Comparison of ENCODE assay signal across 1 cellular context in genomic region chr17:18260332-18261145, GRCh38.
TF ChIP-seq lines count a peak whose summit lies in the region.

Gene MIEF2, plus strand, starts transcription at chr17:18260662. Its CDS starts 2,059 bp downstream, at chr17:18262721.

TF ChIP-seq in HepG2, 621 proteins besides CTCF, POLR2A, EP300 and RAD21 (continued from another document and continues in another):
- TF ChIP-seq MXD1 (CRISPR knock-in tag; IDR thresholded peaks at IDR 0.05), result no peak
- peak; percentile 53; the same call in 1 of the 2 replicates for TF ChIP-seq KAT7 (CRISPR knock-in tag; IDR thresholded peaks at IDR 0.05; ENCODE audit: borderline replicate concordance)
- TF ChIP-seq CHCHD3 (CRISPR knock-in tag; IDR thresholded peaks at IDR 0.05), result no peak
- TF ChIP-seq NR1H2 (CRISPR knock-in tag; IDR thresholded peaks at IDR 0.05; ENCODE audit: borderline replicate concordance, low read depth), result no peak
- peak; percentile 83; the same call in 1 of the 2 replicates for TF ChIP-seq ZBTB7A (CRISPR knock-in tag; IDR thresholded peaks at IDR 0.05)
- peak; percentile 81 for TF ChIP-seq PHF21A (CRISPR knock-in tag; IDR thresholded peaks at IDR 0.05)
- no peak for TF ChIP-seq MAFK (conservative IDR thresholded peaks at IDR 0.05 in 1 of 2, IDR thresholded peaks at IDR 0.05 in 1 of 2; ENCODE audit: low read length in 2 of 2)
- TF ChIP-seq ZEB1 (IDR thresholded peaks at IDR 0.05; ENCODE audit: insufficient replicate concordance, low read depth), result peak; percentile 76
- peak; percentile 83; the same call in 1 of the 2 replicates for TF ChIP-seq KDM3A (CRISPR knock-in tag; IDR thresholded peaks at IDR 0.05; ENCODE audit: low read depth)
- TF ChIP-seq ZFP36 (IDR thresholded peaks at IDR 0.05; ENCODE audit: borderline replicate concordance, low read depth, low read length, partially characterized antibody), result no peak
- TF ChIP-seq CREM (IDR thresholded peaks at IDR 0.05), result peak; percentile 81
- no peak for TF ChIP-seq CREM (CRISPR knock-in tag; IDR thresholded peaks at IDR 0.05)
- TF ChIP-seq IKZF1 (IDR thresholded peaks at IDR 0.05), result no peak
- no peak for TF ChIP-seq GRHL1 (CRISPR knock-in tag; conservative IDR thresholded peaks at IDR 0.05)
- no peak for TF ChIP-seq ZBTB40 (IDR thresholded peaks at IDR 0.05)
- peak; percentile 39; the same call in 1 of the 2 replicates for TF ChIP-seq ZBTB40 (CRISPR knock-in tag; IDR thresholded peaks at IDR 0.05)
- peak; percentile 55 for TF ChIP-seq MAX (IDR thresholded peaks at IDR 0.05)
- TF ChIP-seq EHMT2 (IDR thresholded peaks at IDR 0.05; ENCODE audit: borderline replicate concordance, low read depth, low read length), result no peak
- TF ChIP-seq ZNF614 (CRISPR knock-in tag; IDR thresholded peaks at IDR 0.05; ENCODE audit: borderline replicate concordance), result no peak
- no peak for TF ChIP-seq MAFF (IDR thresholded peaks at IDR 0.05; ENCODE audit: low read depth, low read length)
- no peak for TF ChIP-seq SMARCC2 (IDR thresholded peaks at IDR 0.05)
- no peak for TF ChIP-seq ZNF724P (CRISPR knock-in tag; IDR thresholded peaks at IDR 0.05; ENCODE audit: borderline replicate concordance)
- TF ChIP-seq FOXM1 (CRISPR knock-in tag; IDR thresholded peaks at IDR 0.05), result no peak
- TF ChIP-seq BCL6 (CRISPR knock-in tag; IDR thresholded peaks at IDR 0.05), result 0 out of 2 replicates have a peak, but pooled peaks have one; percentile 25
- TF ChIP-seq ZNF530 (CRISPR knock-in tag; IDR thresholded peaks at IDR 0.05; ENCODE audit: low read depth), result no peak
- TF ChIP-seq MLLT10 (CRISPR knock-in tag; IDR thresholded peaks at IDR 0.05), result no peak
- TF ChIP-seq GPN1 (CRISPR knock-in tag; IDR thresholded peaks at IDR 0.05; ENCODE audit: borderline replicate concordance), result no peak
- no peak for TF ChIP-seq ZNF382 (CRISPR knock-in tag; IDR thresholded peaks at IDR 0.05; ENCODE audit: borderline replicate concordance)
- TF ChIP-seq ZFP37 (CRISPR knock-in tag; IDR thresholded peaks at IDR 0.05; ENCODE audit: borderline replicate concordance), result 0 out of 2 replicates have a peak, but pooled peaks have one; percentile 48
- no peak for TF ChIP-seq SMC3 (IDR thresholded peaks at IDR 0.05; ENCODE audit: low read length)
- 0 out of 2 replicates have a peak, but pooled peaks have one; percentile 32 for TF ChIP-seq ZNF142 (CRISPR knock-in tag; IDR thresholded peaks at IDR 0.05)
- TF ChIP-seq SNAI1 (CRISPR knock-in tag; IDR thresholded peaks at IDR 0.05; ENCODE audit: borderline replicate concordance), result peak; percentile 65; the same call in 1 of the 2 replicates
- TF ChIP-seq PHF20 (CRISPR knock-in tag; IDR thresholded peaks at IDR 0.05), result no peak; the same call in none of the 2 replicates
- TF ChIP-seq ZNF709 (CRISPR knock-in tag; IDR thresholded peaks at IDR 0.05), result no peak
- TF ChIP-seq ZFX (CRISPR knock-in tag; IDR thresholded peaks at IDR 0.05; ENCODE audit: low read depth), result peak; percentile 94
- no peak for TF ChIP-seq SRF (IDR thresholded peaks at IDR 0.05; ENCODE audit: low read depth, low read length)
- no peak for TF ChIP-seq ZNF564 (CRISPR knock-in tag; IDR thresholded peaks at IDR 0.05)
- 0 out of 2 replicates have a peak, but pooled peaks have one; percentile 41 for TF ChIP-seq HNF4G (IDR thresholded peaks at IDR 0.05; ENCODE audit: borderline replicate concordance, low read depth, low read length)
- TF ChIP-seq HNF4G (CRISPR knock-in tag; IDR thresholded peaks at IDR 0.05; ENCODE audit: borderline replicate concordance, low read depth), result no peak; the same call in 1 of the 2 replicates
- no peak for TF ChIP-seq MLX (CRISPR knock-in tag; IDR thresholded peaks at IDR 0.05)
- 0 out of 2 replicates have a peak, but pooled peaks have one; percentile 10 for TF ChIP-seq PPARG (CRISPR knock-in tag; conservative IDR thresholded peaks at IDR 0.05)
- TF ChIP-seq MTF1 (CRISPR knock-in tag; IDR thresholded peaks at IDR 0.05), result no peak
- peak; percentile 87 for TF ChIP-seq SAP130 (CRISPR knock-in tag; IDR thresholded peaks at IDR 0.05; ENCODE audit: low read depth)
- no peak for TF ChIP-seq THYN1 (CRISPR knock-in tag; IDR thresholded peaks at IDR 0.05; ENCODE audit: borderline replicate concordance, low read depth)
- no peak; the same call in 1 of the 2 replicates for TF ChIP-seq ZNF253 (CRISPR knock-in tag; IDR thresholded peaks at IDR 0.05; ENCODE audit: borderline replicate concordance)
- TF ChIP-seq ZNF121 (CRISPR knock-in tag; IDR thresholded peaks at IDR 0.05), result 0 out of 2 replicates have a peak, but pooled peaks have one; percentile 13
- 0 out of 2 replicates have a peak, but pooled peaks have one; percentile 91 for TF ChIP-seq ZNF251 (CRISPR knock-in tag; IDR thresholded peaks at IDR 0.05)
- TF ChIP-seq ZNF678 (CRISPR knock-in tag; IDR thresholded peaks at IDR 0.05), result peak; percentile 35; the same call in 1 of the 2 replicates
- no peak; the same call in 1 of the 2 replicates for TF ChIP-seq CBX5 (CRISPR knock-in tag; IDR thresholded peaks at IDR 0.05; ENCODE audit: borderline replicate concordance)
- TF ChIP-seq ATF7 (IDR thresholded peaks at IDR 0.05), result no peak
- 0 out of 2 replicates have a peak, but pooled peaks have one; percentile 31 for TF ChIP-seq ATF7 (CRISPR knock-in tag; IDR thresholded peaks at IDR 0.05)
- no peak for TF ChIP-seq FOSL1 (CRISPR knock-in tag; IDR thresholded peaks at IDR 0.05; ENCODE audit: borderline replicate concordance)
- no peak for TF ChIP-seq DPF2 (CRISPR knock-in tag; IDR thresholded peaks at IDR 0.05; ENCODE audit: borderline replicate concordance, low read depth)
- 0 out of 2 replicates have a peak, but pooled peaks have one; percentile 6 for TF ChIP-seq SP140L (CRISPR knock-in tag; IDR thresholded peaks at IDR 0.05; ENCODE audit: borderline replicate concordance)
